Comparison of ENCODE assay signal across 1 cellular context in genomic region chr22:31346733-31347250, GRCh38.
TF ChIP-seq lines count a peak whose summit lies in the region.

No MANE protein-coding gene starts in this region.

TF ChIP-seq in HepG2, 621 proteins besides CTCF, POLR2A, EP300 and RAD21 (continued from another document and continues in another):
- TF ChIP-seq ZNF558 (CRISPR knock-in tag; IDR thresholded peaks at IDR 0.05; ENCODE audit: borderline replicate concordance) (peak; percentile 81; the same call in 1 of the 2 replicates), BORCS8-MEF2B (CRISPR knock-in tag; IDR thresholded peaks at IDR 0.05) (peak; percentile 69), MAFF (IDR thresholded peaks at IDR 0.05; ENCODE audit: low read depth, low read length) (no peak), ZNF484 (CRISPR knock-in tag; IDR thresholded peaks at IDR 0.05; ENCODE audit: borderline replicate concordance, low read depth) (no peak), CSRNP1 (CRISPR knock-in tag; IDR thresholded peaks at IDR 0.05) (no peak), ZNF280D (CRISPR knock-in tag; IDR thresholded peaks at IDR 0.05) (peak; percentile 11; the same call in 1 of the 2 replicates), GMEB1 (CRISPR knock-in tag; IDR thresholded peaks at IDR 0.05; ENCODE audit: borderline replicate concordance) (no peak), ZNF710 (CRISPR knock-in tag; IDR thresholded peaks at IDR 0.05; ENCODE audit: borderline replicate concordance) (peak; percentile 46), KDM6A (CRISPR knock-in tag; IDR thresholded peaks at IDR 0.05; ENCODE audit: low read depth) (no peak), PAX8 (CRISPR knock-in tag; IDR thresholded peaks at IDR 0.05; ENCODE audit: borderline replicate concordance) (0 out of 2 replicates have a peak, but pooled peaks have one; percentile 26), IRF9 (CRISPR knock-in tag; IDR thresholded peaks at IDR 0.05; ENCODE audit: borderline replicate concordance) (no peak), TERF1 (CRISPR knock-in tag; IDR thresholded peaks at IDR 0.05) (no peak), GZF1 (CRISPR knock-in tag; IDR thresholded peaks at IDR 0.05) (no peak; the same call in 1 of the 2 replicates), MEIS1 (CRISPR knock-in tag; IDR thresholded peaks at IDR 0.05; ENCODE audit: borderline replicate concordance) (0 out of 2 replicates have a peak, but pooled peaks have one; percentile 28), BHLHE40 (IDR thresholded peaks at IDR 0.05; ENCODE audit: low read length) (no peak), ZNF101 (CRISPR knock-in tag; IDR thresholded peaks at IDR 0.05; ENCODE audit: borderline replicate concordance, low read depth) (no peak), JUNB (CRISPR knock-in tag; IDR thresholded peaks at IDR 0.05; ENCODE audit: borderline replicate concordance) (no peak), ZSCAN20 (CRISPR knock-in tag; IDR thresholded peaks at IDR 0.05; ENCODE audit: borderline replicate concordance) (no peak), KMT2A (CRISPR knock-in tag; IDR thresholded peaks at IDR 0.05) (peak; percentile 2; the same call in 1 of the 2 replicates), POLR2G (IDR thresholded peaks at IDR 0.05; ENCODE audit: low read depth, low read length) (peak; percentile 43; the same call in 1 of the 2 replicates), ZNF460 (CRISPR knock-in tag; IDR thresholded peaks at IDR 0.05; ENCODE audit: borderline replicate concordance) (no peak; the same call in 1 of the 2 replicates), ZBTB2 (CRISPR knock-in tag; IDR thresholded peaks at IDR 0.05; ENCODE audit: low read depth) (no peak), ZNF747 (CRISPR knock-in tag; IDR thresholded peaks at IDR 0.05; ENCODE audit: borderline replicate concordance) (no peak), STAT5B (CRISPR knock-in tag; IDR thresholded peaks at IDR 0.05) (no peak), NR2C2 (CRISPR knock-in tag; IDR thresholded peaks at IDR 0.05; ENCODE audit: borderline replicate concordance) (no peak; the same call in 1 of the 2 replicates), ZFYVE20 (CRISPR knock-in tag; IDR thresholded peaks at IDR 0.05; ENCODE audit: borderline replicate concordance, low read depth) (no peak), ZNF543 (CRISPR knock-in tag; IDR thresholded peaks at IDR 0.05) (peak; percentile 49; the same call in 1 of the 2 replicates), ZNF180 (CRISPR knock-in tag; IDR thresholded peaks at IDR 0.05; ENCODE audit: borderline replicate concordance, low read depth) (no peak), ZNF749 (CRISPR knock-in tag; IDR thresholded peaks at IDR 0.05; ENCODE audit: borderline replicate concordance) (no peak), NFIB (CRISPR knock-in tag; IDR thresholded peaks at IDR 0.05; ENCODE audit: borderline replicate concordance) (no peak), MYC (CRISPR knock-in tag; IDR thresholded peaks at IDR 0.05; ENCODE audit: borderline replicate concordance) (no peak; the same call in 1 of the 2 replicates), ZBTB7B (CRISPR knock-in tag; IDR thresholded peaks at IDR 0.05) (peak; percentile 60; the same call in 1 of the 2 replicates), ZNF260 (CRISPR knock-in tag; IDR thresholded peaks at IDR 0.05; ENCODE audit: borderline replicate concordance, low read depth) (no peak), HHEX (CRISPR knock-in tag; IDR thresholded peaks at IDR 0.05) (no peak), ZHX2 (IDR thresholded peaks at IDR 0.05; ENCODE audit: low read depth) (no peak), ZHX2 (CRISPR knock-in tag; IDR thresholded peaks at IDR 0.05; ENCODE audit: borderline replicate concordance) (no peak), MED13 (CRISPR knock-in tag; IDR thresholded peaks at IDR 0.05) (no peak), ZNF136 (CRISPR knock-in tag; IDR thresholded peaks at IDR 0.05; ENCODE audit: low read depth) (no peak), ZNF75D (CRISPR knock-in tag; IDR thresholded peaks at IDR 0.05; ENCODE audit: borderline replicate concordance) (no peak), TBX2 (CRISPR knock-in tag; IDR thresholded peaks at IDR 0.05; ENCODE audit: borderline replicate concordance) (peak; percentile 50; the same call in 1 of the 2 replicates), CERS6 (CRISPR knock-in tag; IDR thresholded peaks at IDR 0.05) (no peak)
